ENCODE assay signal across 1 cellular context in the genomic region with DNA sequence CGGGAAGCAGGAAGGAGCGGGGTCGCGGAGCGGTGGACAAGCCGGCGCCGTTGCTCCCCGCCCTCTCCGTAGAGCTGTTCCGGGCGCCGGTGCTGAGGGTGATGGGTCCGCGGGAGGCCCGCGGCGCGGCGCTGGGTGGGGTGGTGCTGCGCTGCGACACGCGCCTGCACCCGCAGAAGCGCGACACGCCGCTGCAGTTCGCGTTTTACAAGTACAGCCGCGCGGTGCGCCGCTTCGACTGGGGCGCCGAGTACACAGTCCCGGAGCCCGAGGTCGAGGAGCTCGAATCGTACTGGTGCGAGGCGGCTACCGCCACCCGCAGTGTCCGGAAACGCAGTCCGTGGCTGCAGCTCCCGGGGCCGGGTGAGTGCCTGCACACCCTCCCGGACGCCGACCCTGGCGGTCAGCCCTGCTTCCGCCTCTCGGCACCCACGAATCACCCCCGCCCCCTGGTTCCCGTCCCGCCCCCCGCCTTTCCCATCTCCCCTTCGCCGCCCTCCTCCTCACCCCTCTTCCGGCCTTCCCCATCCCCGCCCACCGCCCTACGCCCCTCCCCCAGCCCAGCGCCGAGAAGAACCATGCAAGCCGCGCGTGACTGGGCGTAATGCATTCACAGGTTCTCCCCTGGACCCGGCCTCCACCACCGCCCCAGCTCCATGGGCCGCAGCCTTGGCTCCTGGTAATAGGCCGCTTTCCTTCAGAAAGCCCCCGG.
TF ChIP-seq lines count a peak whose summit lies in the region.

No MANE protein-coding gene starts in this region.

TF ChIP-seq in K562, 482 proteins besides CTCF, POLR2A, EP300 and RAD21 (continued from another document and continues in another):
- TF ChIP-seq, protein P1, sequence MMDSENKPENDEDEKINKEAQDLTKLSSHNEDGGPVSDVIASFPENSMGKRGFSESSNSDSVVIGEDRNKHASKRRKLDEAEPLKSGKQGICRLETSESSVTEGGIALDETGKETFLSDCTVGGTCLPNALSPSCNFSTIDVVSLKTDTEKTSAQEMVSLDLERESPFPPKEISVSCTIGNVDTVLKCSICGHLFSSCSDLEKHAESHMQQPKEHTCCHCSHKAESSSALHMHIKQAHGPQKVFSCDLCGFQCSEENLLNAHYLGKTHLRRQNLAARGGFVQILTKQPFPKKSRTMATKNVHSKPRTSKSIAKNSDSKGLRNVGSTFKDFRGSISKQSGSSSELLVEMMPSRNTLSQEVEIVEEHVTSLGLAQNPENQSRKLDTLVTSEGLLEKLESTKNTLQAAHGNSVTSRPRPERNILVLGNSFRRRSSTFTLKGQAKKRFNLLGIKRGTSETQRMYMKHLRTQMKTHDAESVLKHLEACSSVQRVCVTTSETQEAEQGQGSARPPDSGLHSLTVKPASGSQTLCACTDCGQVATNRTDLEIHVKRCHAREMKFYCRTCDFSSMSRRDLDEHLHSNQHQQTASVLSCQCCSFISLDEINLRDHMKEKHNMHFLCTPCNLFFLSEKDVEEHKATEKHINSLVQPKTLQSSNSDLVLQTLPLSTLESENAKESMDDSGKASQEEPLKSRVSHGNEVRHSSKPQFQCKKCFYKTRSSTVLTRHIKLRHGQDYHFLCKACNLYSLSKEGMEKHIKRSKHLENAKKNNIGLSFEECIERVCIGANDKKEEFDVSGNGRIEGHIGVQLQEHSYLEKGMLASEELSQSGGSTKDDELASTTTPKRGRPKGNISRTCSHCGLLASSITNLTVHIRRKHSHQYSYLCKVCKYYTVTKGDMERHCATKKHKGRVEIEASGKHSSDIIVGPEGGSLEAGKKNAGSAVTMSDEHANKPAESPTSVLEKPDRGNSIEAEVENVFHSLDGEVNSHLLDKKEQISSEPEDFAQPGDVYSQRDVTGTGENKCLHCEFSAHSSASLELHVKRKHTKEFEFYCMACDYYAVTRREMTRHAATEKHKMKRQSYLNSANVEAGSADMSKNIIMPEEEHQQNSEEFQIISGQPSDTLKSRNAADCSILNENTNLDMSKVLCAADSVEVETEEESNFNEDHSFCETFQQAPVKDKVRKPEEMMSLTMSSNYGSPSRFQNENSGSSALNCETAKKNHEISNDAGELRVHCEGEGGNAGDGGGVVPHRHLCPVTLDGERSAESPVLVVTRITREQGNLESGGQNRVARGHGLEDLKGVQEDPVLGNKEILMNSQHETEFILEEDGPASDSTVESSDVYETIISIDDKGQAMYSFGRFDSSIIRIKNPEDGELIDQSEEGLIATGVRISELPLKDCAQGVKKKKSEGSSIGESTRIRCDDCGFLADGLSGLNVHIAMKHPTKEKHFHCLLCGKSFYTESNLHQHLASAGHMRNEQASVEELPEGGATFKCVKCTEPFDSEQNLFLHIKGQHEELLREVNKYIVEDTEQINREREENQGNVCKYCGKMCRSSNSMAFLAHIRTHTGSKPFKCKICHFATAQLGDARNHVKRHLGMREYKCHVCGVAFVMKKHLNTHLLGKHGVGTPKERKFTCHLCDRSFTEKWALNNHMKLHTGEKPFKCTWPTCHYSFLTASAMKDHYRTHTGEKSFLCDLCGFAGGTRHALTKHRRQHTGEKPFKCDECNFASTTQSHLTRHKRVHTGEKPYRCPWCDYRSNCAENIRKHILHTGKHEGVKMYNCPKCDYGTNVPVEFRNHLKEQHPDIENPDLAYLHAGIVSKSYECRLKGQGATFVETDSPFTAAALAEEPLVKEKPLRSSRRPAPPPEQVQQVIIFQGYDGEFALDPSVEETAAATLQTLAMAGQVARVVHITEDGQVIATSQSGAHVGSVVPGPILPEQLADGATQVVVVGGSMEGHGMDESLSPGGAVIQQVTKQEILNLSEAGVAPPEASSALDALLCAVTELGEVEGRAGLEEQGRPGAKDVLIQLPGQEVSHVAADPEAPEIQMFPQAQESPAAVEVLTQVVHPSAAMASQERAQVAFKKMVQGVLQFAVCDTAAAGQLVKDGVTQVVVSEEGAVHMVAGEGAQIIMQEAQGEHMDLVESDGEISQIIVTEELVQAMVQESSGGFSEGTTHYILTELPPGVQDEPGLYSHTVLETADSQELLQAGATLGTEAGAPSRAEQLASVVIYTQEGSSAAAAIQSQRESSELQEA (IDR thresholded peaks at IDR 0.05; ENCODE audit: low read depth) = no peak
- TF ChIP-seq KDM1A (IDR thresholded peaks at IDR 0.05) (no peak), ZNF197 (CRISPR knock-in tag; IDR thresholded peaks at IDR 0.05; ENCODE audit: low read depth) (no peak), ZNF316 (IDR thresholded peaks at IDR 0.05) (no peak; the same call in 1 of the 2 replicates), PURB (CRISPR knock-in tag; IDR thresholded peaks at IDR 0.05; ENCODE audit: low read depth) (no peak), ZNF408 (CRISPR knock-in tag; IDR thresholded peaks at IDR 0.05; ENCODE audit: low read depth) (no peak), KAT7 (CRISPR knock-in tag; IDR thresholded peaks at IDR 0.05; ENCODE audit: borderline replicate concordance) (peak; percentile 55; the same call in 1 of the 2 replicates), NCOA2 (IDR thresholded peaks at IDR 0.05; ENCODE audit: partially characterized antibody in 2 of 2) (no peak), CEBPG (CRISPR knock-in tag; IDR thresholded peaks at IDR 0.05) (no peak), CEBPG (tag; conservative IDR thresholded peaks at IDR 0.05 in 1 of 2, IDR thresholded peaks at IDR 0.05 in 1 of 2) (no peak), JUND (IDR thresholded peaks at IDR 0.05; ENCODE audit: borderline replicate concordance, low read depth, low read length) (no peak), JUND (tag; IDR thresholded peaks at IDR 0.05; ENCODE audit: borderline replicate concordance, low read depth, low read length) (no peak), ZNF217 (CRISPR knock-in tag; IDR thresholded peaks at IDR 0.05) (no peak), CCAR2 (IDR thresholded peaks at IDR 0.05; ENCODE audit: low read depth, low read length) (no peak), ETS2 (tag; IDR thresholded peaks at IDR 0.05; ENCODE audit: borderline replicate concordance, poor library complexity, severe bottlenecking) (no peak), RBM15 (IDR thresholded peaks at IDR 0.05; ENCODE audit: insufficient read depth, low read length) (no peak), ZNF561 (CRISPR knock-in tag; conservative IDR thresholded peaks at IDR 0.05) (no peak), RBM14 (IDR thresholded peaks at IDR 0.05; ENCODE audit: borderline replicate concordance, insufficient read depth, low read depth, low read length) (no peak), DIDO1 (tag; IDR thresholded peaks at IDR 0.05; ENCODE audit: low read depth) (no peak), TSC22D4 (tag; IDR thresholded peaks at IDR 0.05) (no peak), STAT5B (CRISPR knock-in tag; IDR thresholded peaks at IDR 0.05) (no peak), ZFP1 (CRISPR knock-in tag; IDR thresholded peaks at IDR 0.05) (0 out of 2 replicates have a peak, but pooled peaks have one; percentile 25), TEAD2 (tag; IDR thresholded peaks at IDR 0.05) (no peak), PHB (CRISPR knock-in tag; IDR thresholded peaks at IDR 0.05) (peak; percentile 88; the same call in 1 of the 2 replicates), BCL6 (CRISPR knock-in tag; IDR thresholded peaks at IDR 0.05) (no peak), SRSF3 (IDR thresholded peaks at IDR 0.05; ENCODE audit: insufficient read depth, low read length) (no peak), ASH1L (IDR thresholded peaks at IDR 0.05; ENCODE audit: borderline replicate concordance, low read depth, partially characterized antibody) (no peak), SLC30A9 (CRISPR knock-in tag; IDR thresholded peaks at IDR 0.05) (no peak), MTF1 (CRISPR knock-in tag; IDR thresholded peaks at IDR 0.05; ENCODE audit: borderline replicate concordance) (no peak), SAFB2 (IDR thresholded peaks at IDR 0.05; ENCODE audit: borderline replicate concordance, low read depth, low read length, severe bottlenecking) (no peak), ZZZ3 (IDR thresholded peaks at IDR 0.05) (no peak), NELFE (IDR thresholded peaks at IDR 0.05; ENCODE audit: insufficient read depth, insufficient read length) (no peak), PTTG1 (tag; IDR thresholded peaks at IDR 0.05; ENCODE audit: low read depth) (no peak)
- TF ChIP-seq, protein P2, sequence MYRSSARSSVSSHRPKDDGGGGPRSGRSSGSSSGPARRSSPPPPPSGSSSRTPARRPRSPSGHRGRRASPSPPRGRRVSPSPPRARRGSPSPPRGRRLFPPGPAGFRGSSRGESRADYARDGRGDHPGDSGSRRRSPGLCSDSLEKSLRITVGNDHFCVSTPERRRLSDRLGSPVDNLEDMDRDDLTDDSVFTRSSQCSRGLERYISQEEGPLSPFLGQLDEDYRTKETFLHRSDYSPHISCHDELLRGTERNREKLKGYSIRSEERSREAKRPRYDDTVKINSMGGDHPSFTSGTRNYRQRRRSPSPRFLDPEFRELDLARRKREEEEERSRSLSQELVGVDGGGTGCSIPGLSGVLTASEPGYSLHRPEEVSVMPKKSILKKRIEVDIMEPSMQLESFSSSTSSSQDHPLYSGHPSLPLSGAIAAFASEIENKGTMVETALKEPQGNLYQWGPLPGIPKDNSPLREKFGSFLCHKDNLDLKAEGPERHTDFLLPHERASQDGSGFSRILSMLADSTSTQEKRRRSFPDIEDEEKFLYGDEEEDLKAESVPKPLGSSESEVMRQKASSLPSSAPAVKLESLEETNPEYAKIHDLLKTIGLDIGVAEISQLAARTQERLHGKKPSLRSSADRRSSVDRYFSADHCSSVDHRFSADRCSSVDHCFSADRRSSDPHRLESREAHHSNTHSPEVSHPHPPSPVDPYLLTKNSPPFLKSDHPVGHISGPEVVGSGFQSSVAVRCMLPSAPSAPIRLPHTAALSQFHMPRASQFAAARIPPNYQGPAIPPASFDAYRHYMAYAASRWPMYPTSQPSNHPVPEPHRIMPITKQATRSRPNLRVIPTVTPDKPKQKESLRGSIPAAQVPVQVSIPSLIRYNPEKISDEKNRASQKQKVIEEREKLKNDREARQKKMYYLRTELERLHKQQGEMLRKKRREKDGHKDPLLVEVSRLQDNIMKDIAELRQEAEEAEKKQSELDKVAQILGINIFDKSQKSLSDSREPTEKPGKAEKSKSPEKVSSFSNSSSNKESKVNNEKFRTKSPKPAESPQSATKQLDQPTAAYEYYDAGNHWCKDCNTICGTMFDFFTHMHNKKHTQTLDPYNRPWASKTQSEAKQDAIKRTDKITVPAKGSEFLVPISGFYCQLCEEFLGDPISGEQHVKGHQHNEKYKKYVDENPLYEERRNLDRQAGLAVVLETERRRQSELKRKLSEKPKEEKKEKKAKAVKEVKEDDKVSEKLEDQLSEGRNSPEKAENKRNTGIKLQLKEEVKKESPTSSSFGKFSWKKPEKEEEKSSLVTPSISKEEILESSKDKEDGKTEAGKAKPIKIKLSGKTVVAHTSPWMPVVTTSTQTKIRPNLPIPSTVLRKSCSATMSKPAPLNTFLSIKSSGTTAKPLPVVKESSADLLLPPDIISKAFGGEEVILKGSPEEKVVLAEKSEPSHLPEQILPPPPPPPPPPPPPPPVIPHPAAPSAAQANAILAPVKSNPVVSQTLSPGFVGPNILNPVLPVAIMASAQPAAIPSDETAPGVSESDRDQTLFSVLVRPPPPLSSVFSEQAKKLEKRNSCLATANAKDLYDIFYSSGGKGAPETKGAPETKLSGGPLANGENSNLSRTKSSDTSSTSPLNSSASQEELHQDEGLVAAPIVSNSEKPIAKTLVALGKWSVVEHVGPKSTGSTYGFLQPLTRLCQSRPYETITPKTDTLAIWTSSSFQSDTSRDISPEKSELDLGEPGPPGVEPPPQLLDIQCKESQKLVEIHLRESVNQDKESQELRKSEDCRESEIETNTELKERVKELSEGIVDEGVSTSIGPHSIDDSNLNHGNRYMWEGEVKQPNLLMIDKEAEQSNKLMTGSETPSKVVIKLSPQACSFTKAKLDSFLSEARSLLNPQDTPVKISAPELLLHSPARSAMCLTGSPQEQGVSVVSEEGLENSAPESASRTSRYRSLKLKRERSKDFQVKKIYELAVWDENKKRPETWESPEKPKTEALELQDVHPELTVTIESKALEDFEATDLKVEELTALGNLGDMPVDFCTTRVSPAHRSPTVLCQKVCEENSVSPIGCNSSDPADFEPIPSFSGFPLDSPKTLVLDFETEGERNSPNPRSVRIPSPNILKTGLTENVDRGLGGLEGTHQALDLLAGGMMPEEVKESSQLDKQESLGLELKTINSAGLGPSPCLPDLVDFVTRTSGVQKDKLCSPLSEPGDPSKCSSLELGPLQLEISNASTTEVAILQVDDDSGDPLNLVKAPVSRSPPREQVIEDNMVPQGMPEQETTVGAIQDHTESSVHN (IDR thresholded peaks at IDR 0.05; ENCODE audit: borderline replicate concordance in 1 of 2, low read depth in 1 of 2) = no peak
- TF ChIP-seq, protein P3, sequence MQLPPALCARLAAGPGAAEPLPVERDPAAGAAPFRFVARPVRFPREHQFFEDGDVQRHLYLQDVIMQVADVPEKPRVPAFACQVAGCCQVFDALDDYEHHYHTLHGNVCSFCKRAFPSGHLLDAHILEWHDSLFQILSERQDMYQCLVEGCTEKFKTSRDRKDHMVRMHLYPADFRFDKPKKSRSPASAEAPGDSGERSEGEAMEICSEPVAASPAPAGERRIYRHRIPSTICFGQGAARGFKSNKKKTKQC (CRISPR knock-in tag; IDR thresholded peaks at IDR 0.05) = no peak; the same call in 1 of the 2 replicates
- TF ChIP-seq, protein P4, sequence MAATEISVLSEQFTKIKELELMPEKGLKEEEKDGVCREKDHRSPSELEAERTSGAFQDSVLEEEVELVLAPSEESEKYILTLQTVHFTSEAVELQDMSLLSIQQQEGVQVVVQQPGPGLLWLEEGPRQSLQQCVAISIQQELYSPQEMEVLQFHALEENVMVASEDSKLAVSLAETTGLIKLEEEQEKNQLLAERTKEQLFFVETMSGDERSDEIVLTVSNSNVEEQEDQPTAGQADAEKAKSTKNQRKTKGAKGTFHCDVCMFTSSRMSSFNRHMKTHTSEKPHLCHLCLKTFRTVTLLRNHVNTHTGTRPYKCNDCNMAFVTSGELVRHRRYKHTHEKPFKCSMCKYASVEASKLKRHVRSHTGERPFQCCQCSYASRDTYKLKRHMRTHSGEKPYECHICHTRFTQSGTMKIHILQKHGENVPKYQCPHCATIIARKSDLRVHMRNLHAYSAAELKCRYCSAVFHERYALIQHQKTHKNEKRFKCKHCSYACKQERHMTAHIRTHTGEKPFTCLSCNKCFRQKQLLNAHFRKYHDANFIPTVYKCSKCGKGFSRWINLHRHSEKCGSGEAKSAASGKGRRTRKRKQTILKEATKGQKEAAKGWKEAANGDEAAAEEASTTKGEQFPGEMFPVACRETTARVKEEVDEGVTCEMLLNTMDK (IDR thresholded peaks at IDR 0.05; ENCODE audit: borderline replicate concordance, insufficient read depth, low read depth, low read length, poor library complexity, severe bottlenecking) = no peak
